Comparison of ENCODE assay signal across 9 cellular contexts in the genomic region with DNA sequence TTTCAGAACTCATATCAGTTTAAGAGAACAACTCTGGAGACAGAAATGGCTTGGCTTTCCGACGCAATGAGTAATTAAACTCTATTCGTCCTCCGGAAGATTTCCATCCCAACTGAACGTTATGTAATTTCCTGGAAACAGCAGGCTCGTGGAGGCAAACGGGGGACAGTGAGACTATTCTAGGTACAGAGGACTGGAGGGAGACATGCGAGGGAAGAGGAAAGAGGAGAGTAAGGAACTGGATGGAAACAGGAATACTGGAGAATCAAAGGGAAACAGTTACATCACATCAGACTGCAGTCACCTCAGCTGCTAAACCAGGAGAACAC. TPM values are rescaled to one million over a fixed set of nuclear protein-coding genes. Genes with fewer than 3 reads are reported as not detected.
DNase-seq lines count a peak whose midpoint lies in the region; ATAC-seq and TF ChIP-seq lines count a peak whose summit lies in the region.
"Had no signal": no experiment of that assay in that cellular context is flagged by ENCODE, and none has a peak within 500 bp of the region (broad histone marks: within the 10 kb centered on the region; RNA-seq: fewer than 3 reads in every experiment).

No MANE protein-coding gene starts in this region.

- H3K9ac ChIP-seq in skeletal muscle tissue (ENCODE audit: low read depth in 1 of 3, low read length in 3 of 3) = peak overlapping the region; percentile 66 to 90 (median 66)

- no peak overlapping the region for H3K4me3 ChIP-seq in coronary artery
- no peak overlapping the region for H3K4me3 ChIP-seq in lower lobe of right lung
- H3K4me3 ChIP-seq in skeletal muscle tissue (ENCODE audit: low read length in 3 of 3) = peak overlapping the region; percentile 19 to 52 (median 25)

- peak overlapping the region; percentile 92 to 97 for H3K27ac ChIP-seq in coronary artery
- H3K27ac ChIP-seq in lower lobe of right lung = peak overlapping the region; percentile 90
- H3K27ac ChIP-seq in skeletal muscle tissue (ENCODE audit: low read depth, low read length) = peak overlapping the region; percentile 99

- H3K27me3 ChIP-seq in lower lobe of right lung (ENCODE audit: low read depth) (no peaks in the 10 kb centered on the region), skeletal muscle tissue (ENCODE audit: control insufficient read depth in 3 of 3, insufficient read depth in 3 of 3, low read length in 3 of 3) (no peaks in the 10 kb centered on the region)

- H3K4me1 ChIP-seq in lower lobe of right lung (peaks cover 55% of the 10 kb centered on the region), skeletal muscle tissue (ENCODE audit: control insufficient read depth in 3 of 3, insufficient read depth in 3 of 3, low read length in 3 of 3) (peaks cover 58 to 61% (median 61%) of the 10 kb centered on the region in 3 donors)

- ATAC-seq in lower lobe of right lung (no peak), HG03039 (IDR thresholded peaks at IDR 0.05; ENCODE audit: unreplicated experiment) (no peak)

- H3K9me3 ChIP-seq in lower lobe of right lung (no peaks in the 10 kb centered on the region), skeletal muscle tissue (ENCODE audit: control insufficient read depth in 3 of 3, low read length in 3 of 3) (no peaks in the 10 kb centered on the region)

- DNase-seq in GM03348 (ENCODE audit: low spot score) = peak; percentile 23
- DNase-seq in coronary artery (ENCODE audit: low spot score) = no peak
- no peak for DNase-seq in lower lobe of right lung
- DNase-seq in glomerular visceral epithelial cell (ENCODE audit: extremely low spot score) = no peak
- no peak for DNase-seq in NCI-H82 treated with DMSO at 0.1 percent for 48 hours (lab: John Stamatoyannopoulos, UW; ENCODE audit: unreplicated experiment)
- no peak for DNase-seq in epidermal melanocyte (ENCODE audit: insufficient read length, low spot score)
- DNase-seq: erythroblast had no signal

- peaks cover 33% of the 10 kb centered on the region for H3K36me3 ChIP-seq in lower lobe of right lung
- H3K36me3 ChIP-seq in skeletal muscle tissue (ENCODE audit: control insufficient read depth in 3 of 3, insufficient read depth in 3 of 3, low read length in 3 of 3) = peaks cover 7 to 20% (median 15%) of the 10 kb centered on the region in 3 donors

- TF ChIP-seq CTCF in coronary artery (IDR thresholded peaks at IDR 0.05) (no peak), lower lobe of right lung (IDR thresholded peaks at IDR 0.05) (no peak)

- intact Hi-C loops in lower lobe of right lung (cut with DNase I) = no loop called here

RNA-seq across cellular contexts. Expression of a gene that starts 28.3 kb away (rescaled TPM):
- 24.1 TPM for total RNA-seq in lower lobe of right lung
- 25.1 TPM for total RNA-seq in skeletal muscle tissue

Comparison
In these comparisons a context has a peak if more than half of its experiments do, and no peak if none do; other contexts are left out.
1. H3K4me3 ChIP-seq: peak in skeletal muscle tissue (3 of 3); none in coronary artery (single experiment) and lower lobe of right lung (single experiment).
2. Peak in every context shown above with its lines, with median percentiles within 50 percentile points of each other: H3K27ac ChIP-seq.